1 cellular context compared by ENCODE assay signal in genomic region chr21:46024983-46025860, GRCh38.
A peak's percentile ranks its signal among the peaks of the same experiment; 100 is the strongest.
TF ChIP-seq lines count a peak whose summit lies in the region.

No MANE protein-coding gene starts in this region.

TF ChIP-seq in IMR-90, 13 proteins besides CTCF, POLR2A, EP300 and RAD21:
- TF ChIP-seq CEBPB (IDR thresholded peaks at IDR 0.05; ENCODE audit: low read depth, low read length) (peak; percentile 32; the same call in 1 of the 2 replicates), USF2 (IDR thresholded peaks at IDR 0.05; ENCODE audit: low read depth, low read length) (no peak)
